28 cellular contexts compared by ENCODE assay signal in the genomic region with DNA sequence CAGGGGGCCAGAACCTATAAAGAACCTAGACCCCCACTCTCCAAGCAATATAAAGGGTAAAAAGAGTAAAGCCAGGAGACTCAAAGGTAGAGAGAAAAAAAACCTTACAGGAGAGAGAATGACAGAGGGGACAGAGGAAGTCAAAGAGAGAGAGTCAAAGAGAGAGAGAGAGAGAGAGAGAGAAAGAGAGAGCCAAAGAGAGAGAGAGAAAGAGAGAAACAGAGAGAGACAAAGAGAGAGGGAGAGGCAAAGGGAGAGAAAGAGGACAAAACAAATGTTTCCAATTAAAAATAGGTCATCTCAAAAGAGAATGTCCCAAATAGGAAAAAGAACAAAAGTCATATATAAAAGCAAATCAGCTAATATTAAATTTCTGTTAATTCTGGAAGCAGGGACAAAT.
"Had no signal": no experiment of that assay in that cellular context is flagged by ENCODE, and none has a peak within 500 bp of the region (broad histone marks: within the 10 kb centered on the region; RNA-seq: fewer than 3 reads in every experiment).

No MANE protein-coding gene starts in this region.

- H3K4me1 ChIP-seq: adrenal gland, ascending aorta, body of pancreas, breast epithelium had no signal

- DNase-seq: activated effector memory CD4-positive, alpha-beta T cell treated with anti-CD3 and anti-CD28 coated beads, Interleukin-2, amount 50 U/mL, for 16 hours; activated effector memory CD4-positive, alpha-beta T cell treated with Interleukin-2 at 50 U/mL for 16 hours; activated gamma-delta T cell; activated gamma-delta T cell treated with Interleukin-2 at 50 U/mL for 16 hours; activated naive CD4-positive, alpha-beta T cell; activated naive CD4-positive, alpha-beta T cell treated with anti-CD3 and anti-CD28 coated beads for 36 hours; activated naive CD4-positive, alpha-beta T cell treated with anti-CD3 and anti-CD28 coated beads, Interleukin-2, amount 10 ng/mL, durations not matched to agents 7 days and 5 days; activated naive CD4-positive, alpha-beta T cell treated with anti-CD3 and anti-CD28 coated beads, Interleukin-2, amount 50 U/mL, for 16 hours; activated naive CD4-positive, alpha-beta T cell treated with Interleukin-2 at 50 U/mL for 16 hours; activated naive CD8-positive, alpha-beta T cell treated with anti-CD3 and anti-CD28 coated beads for 36 hours; activated naive CD8-positive, alpha-beta T cell treated with anti-CD3 and anti-CD28 coated beads, Interleukin-2, amount 10 ng/mL, durations not matched to agents 7 days and 5 days; activated naive CD8-positive, alpha-beta T cell treated with anti-CD3 and anti-CD28 coated beads, Interleukin-2, amount 50 U/mL, for 24 hours; activated T-cell treated with anti-CD3 and anti-CD28 coated beads, Interleukin-2, amount 50 U/mL, for 4 hours; activated T-cell treated with anti-CD3 and anti-CD28 coated beads, Interleukin-2, amount 50 U/mL, for 48 hours; activated T-cell treated with anti-CD3 and anti-CD28 coated beads, Interleukin-2, amount 50 U/mL, for 72 hours; adrenal gland; amniotic stem cell; amygdala; anterior cingulate cortex; aorta; body of pancreas; brain microvascular endothelial cell; caudate nucleus; central memory CD4-positive, alpha-beta T cell; cerebellar nuclear complex had no signal

- H3K4me3 ChIP-seq: adrenal gland, ascending aorta, body of pancreas, breast epithelium, cardiac muscle cell had no signal

- H3K27ac ChIP-seq: adrenal gland, ascending aorta, body of pancreas, brain microvascular endothelial cell, breast epithelium, cardiac muscle cell had no signal

- H3K9me3 ChIP-seq: adrenal gland, body of pancreas had no signal

- H3K36me3 ChIP-seq: adrenal gland, ascending aorta, brain microvascular endothelial cell, breast epithelium, cardiac muscle cell had no signal
